ENCODE assay signal across 1 cellular context in the genomic region with DNA sequence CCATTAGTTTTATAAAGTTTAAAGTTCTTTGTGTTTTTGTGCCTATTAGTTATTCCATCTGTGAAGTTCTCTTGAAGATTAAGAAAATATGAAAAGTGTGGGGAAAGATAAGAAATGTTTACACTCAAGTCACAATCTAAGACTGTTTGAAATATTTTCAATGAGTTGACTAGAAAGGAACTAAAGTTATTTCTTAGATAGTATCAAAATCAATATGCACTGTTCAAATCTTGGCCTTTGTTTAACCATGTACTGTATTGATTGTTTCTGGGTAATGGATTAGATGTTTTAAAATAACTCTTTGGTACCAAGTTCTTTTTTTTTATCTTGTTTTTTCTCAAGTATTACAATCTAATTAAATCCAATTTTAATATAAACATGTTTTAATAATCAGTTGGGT.
TF ChIP-seq lines count a peak whose summit lies in the region.

No MANE protein-coding gene starts in this region.

TF ChIP-seq in A549, 52 proteins besides CTCF, POLR2A, EP300 and RAD21 (continued from another document):
- TF ChIP-seq MAZ (IDR thresholded peaks at IDR 0.05; ENCODE audit: borderline replicate concordance, low read depth, low read length): no peak
- TF ChIP-seq SREBF2 (IDR thresholded peaks at IDR 0.05): no peak
